Comparison of ENCODE assay signal across 1 cellular context in the genomic region with DNA sequence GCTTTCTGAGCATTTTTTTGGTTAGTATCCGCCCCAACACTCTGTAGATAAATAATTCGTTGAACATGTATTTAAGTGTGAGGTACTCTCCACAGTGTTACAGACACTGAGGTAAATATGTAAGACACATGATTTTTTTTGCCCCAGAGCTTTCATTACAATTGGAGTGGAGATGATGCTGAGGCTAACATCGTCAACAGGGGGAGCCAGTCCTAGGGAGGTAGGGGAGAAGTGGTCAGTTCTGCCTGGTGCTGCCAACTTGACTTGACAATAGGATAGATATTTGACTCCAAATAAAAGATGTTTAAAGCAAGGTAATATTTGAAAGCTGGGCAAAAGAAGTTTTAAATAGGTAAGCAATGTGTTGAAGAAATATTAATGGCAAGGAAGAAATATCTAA.
TF ChIP-seq lines count a peak whose summit lies in the region.

No MANE protein-coding gene starts in this region.

TF ChIP-seq in GM12878, 131 proteins besides CTCF, POLR2A, EP300 and RAD21 (continued from another document):
- TF ChIP-seq, protein P1, sequence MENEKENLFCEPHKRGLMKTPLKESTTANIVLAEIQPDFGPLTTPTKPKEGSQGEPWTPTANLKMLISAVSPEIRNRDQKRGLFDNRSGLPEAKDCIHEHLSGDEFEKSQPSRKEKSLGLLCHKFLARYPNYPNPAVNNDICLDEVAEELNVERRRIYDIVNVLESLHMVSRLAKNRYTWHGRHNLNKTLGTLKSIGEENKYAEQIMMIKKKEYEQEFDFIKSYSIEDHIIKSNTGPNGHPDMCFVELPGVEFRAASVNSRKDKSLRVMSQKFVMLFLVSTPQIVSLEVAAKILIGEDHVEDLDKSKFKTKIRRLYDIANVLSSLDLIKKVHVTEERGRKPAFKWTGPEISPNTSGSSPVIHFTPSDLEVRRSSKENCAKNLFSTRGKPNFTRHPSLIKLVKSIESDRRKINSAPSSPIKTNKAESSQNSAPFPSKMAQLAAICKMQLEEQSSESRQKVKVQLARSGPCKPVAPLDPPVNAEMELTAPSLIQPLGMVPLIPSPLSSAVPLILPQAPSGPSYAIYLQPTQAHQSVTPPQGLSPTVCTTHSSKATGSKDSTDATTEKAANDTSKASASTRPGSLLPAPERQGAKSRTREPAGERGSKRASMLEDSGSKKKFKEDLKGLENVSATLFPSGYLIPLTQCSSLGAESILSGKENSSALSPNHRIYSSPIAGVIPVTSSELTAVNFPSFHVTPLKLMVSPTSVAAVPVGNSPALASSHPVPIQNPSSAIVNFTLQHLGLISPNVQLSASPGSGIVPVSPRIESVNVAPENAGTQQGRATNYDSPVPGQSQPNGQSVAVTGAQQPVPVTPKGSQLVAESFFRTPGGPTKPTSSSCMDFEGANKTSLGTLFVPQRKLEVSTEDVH (IDR thresholded peaks at IDR 0.05; ENCODE audit: low read depth, partially characterized antibody), result no peak
- TF ChIP-seq, protein P2, sequence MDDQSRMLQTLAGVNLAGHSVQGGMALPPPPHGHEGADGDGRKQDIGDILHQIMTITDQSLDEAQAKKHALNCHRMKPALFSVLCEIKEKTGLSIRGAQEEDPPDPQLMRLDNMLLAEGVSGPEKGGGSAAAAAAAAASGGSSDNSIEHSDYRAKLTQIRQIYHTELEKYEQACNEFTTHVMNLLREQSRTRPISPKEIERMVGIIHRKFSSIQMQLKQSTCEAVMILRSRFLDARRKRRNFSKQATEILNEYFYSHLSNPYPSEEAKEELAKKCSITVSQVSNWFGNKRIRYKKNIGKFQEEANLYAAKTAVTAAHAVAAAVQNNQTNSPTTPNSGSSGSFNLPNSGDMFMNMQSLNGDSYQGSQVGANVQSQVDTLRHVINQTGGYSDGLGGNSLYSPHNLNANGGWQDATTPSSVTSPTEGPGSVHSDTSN (IDR thresholded peaks at IDR 0.05; ENCODE audit: insufficient replicate concordance, low read depth, low read length), result no peak
- no peak for TF ChIP-seq ZNF24 (IDR thresholded peaks at IDR 0.05)
- TF ChIP-seq, protein P3, sequence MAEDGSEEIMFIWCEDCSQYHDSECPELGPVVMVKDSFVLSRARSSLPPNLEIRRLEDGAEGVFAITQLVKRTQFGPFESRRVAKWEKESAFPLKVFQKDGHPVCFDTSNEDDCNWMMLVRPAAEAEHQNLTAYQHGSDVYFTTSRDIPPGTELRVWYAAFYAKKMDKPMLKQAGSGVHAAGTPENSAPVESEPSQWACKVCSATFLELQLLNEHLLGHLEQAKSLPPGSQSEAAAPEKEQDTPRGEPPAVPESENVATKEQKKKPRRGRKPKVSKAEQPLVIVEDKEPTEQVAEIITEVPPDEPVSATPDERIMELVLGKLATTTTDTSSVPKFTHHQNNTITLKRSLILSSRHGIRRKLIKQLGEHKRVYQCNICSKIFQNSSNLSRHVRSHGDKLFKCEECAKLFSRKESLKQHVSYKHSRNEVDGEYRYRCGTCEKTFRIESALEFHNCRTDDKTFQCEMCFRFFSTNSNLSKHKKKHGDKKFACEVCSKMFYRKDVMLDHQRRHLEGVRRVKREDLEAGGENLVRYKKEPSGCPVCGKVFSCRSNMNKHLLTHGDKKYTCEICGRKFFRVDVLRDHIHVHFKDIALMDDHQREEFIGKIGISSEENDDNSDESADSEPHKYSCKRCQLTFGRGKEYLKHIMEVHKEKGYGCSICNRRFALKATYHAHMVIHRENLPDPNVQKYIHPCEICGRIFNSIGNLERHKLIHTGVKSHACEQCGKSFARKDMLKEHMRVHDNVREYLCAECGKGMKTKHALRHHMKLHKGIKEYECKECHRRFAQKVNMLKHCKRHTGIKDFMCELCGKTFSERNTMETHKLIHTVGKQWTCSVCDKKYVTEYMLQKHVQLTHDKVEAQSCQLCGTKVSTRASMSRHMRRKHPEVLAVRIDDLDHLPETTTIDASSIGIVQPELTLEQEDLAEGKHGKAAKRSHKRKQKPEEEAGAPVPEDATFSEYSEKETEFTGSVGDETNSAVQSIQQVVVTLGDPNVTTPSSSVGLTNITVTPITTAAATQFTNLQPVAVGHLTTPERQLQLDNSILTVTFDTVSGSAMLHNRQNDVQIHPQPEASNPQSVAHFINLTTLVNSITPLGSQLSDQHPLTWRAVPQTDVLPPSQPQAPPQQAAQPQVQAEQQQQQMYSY (CRISPR knock-in tag; IDR thresholded peaks at IDR 0.05), result no peak
- no peak for TF ChIP-seq LARP7 (IDR thresholded peaks at IDR 0.05)
- no peak for TF ChIP-seq ETV6 (conservative IDR thresholded peaks at IDR 0.05 in 1 of 2, IDR thresholded peaks at IDR 0.05 in 1 of 2; ENCODE audit: borderline replicate concordance in 1 of 2, low read depth in 1 of 2)
- no peak for TF ChIP-seq SUZ12 (IDR thresholded peaks at IDR 0.05; ENCODE audit: unreplicated experiment)
- no peak for TF ChIP-seq POLR2AphosphoS2 (IDR thresholded peaks at IDR 0.05; ENCODE audit: low read depth, low read length)
